In the genomic region with DNA sequence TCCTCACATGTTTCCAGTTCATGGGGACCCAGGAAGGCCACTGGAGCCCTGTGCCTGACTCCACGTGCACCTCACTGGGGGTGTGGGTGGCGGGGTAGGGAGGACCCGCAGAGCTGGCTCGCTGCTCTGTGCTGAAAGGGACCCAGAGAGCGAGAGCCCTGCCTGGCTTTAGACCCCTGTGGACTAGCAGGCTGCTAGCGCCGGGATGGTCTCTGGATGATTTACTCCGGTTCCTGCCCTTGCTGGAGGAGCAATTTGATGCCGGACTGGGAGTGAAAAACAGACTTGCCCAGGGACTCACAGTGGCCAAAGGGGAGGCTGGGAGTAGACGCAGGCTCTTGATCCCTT, we compare ENCODE assay signal across 25 cellular contexts. TPM values are rescaled to one million over a fixed set of nuclear protein-coding genes. Genes with fewer than 3 reads are reported as not detected.
DNase-seq lines count a peak whose midpoint lies in the region; ATAC-seq, FAIRE-seq and TF ChIP-seq lines count a peak whose summit lies in the region.
"Had no signal": no experiment of that assay in that cellular context is flagged by ENCODE, and none has a peak within 500 bp of the region (broad histone marks: within the 10 kb centered on the region; RNA-seq: fewer than 3 reads in every experiment).

No MANE protein-coding gene starts in this region.

- peaks cover 3% of the 10 kb centered on the region for H3K36me3 Mint-ChIP-seq in astrocyte (ENCODE audit: low read depth, unreplicated experiment)
- H3K36me3 Mint-ChIP-seq: CD4-positive, CD25-positive, alpha-beta regulatory T cell; stimulated activated effector memory CD8-positive, alpha-beta T cell treated with anti-CD3 and anti-CD28 coated beads, Interleukin-12 subunit alpha, Interleukin-12 subunit beta, amount 100 ng/mL, for 72 hours had no signal

- no peak for TF ChIP-seq CTCF in astrocyte (IDR thresholded peaks at IDR 0.05; ENCODE audit: insufficient read depth, low read depth, low read length)

- H3K4me1 ChIP-seq in astrocyte (ENCODE audit: insufficient read depth, low read length), result peaks cover 3% of the 10 kb centered on the region

- ATAC-seq in GM21526 (IDR thresholded peaks at IDR 0.05; ENCODE audit: low FRiP score, unreplicated experiment) (no peak), HG03139 (IDR thresholded peaks at IDR 0.05; ENCODE audit: unreplicated experiment) (no peak), GM21367 (IDR thresholded peaks at IDR 0.05; ENCODE audit: unreplicated experiment) (no peak)
- ATAC-seq: activated naive CD8-positive, alpha-beta T cell treated with anti-CD3 and anti-CD28 coated beads, Interleukin-2, amount 50 U/mL, for 24 hours; left colon; stimulated activated effector memory CD8-positive, alpha-beta T cell treated with anti-CD3 and anti-CD28 coated beads, Interleukin-12 subunit alpha, Interleukin-12 subunit beta, amount 100 ng/mL, for 72 hours had no signal

- H3K4me3 ChIP-seq in astrocyte (ENCODE audit: insufficient read depth, low read depth, low read length), result no peak overlapping the region

- no peak overlapping the region for H3K4me3 Mint-ChIP-seq in astrocyte (ENCODE audit: unreplicated experiment)
- H3K4me3 Mint-ChIP-seq: activated naive CD8-positive, alpha-beta T cell treated with anti-CD3 and anti-CD28 coated beads, Interleukin-2, amount 50 U/mL, for 24 hours; CD4-positive, CD25-positive, alpha-beta regulatory T cell; dendritic cell treated with granulocyte-macrophage colony-stimulating factor and Interleukin-4, amounts not matched to agents 40 ng/mL and 50 ng/mL, for 4 days; stimulated activated effector memory CD8-positive, alpha-beta T cell treated with anti-CD3 and anti-CD28 coated beads, Interleukin-12 subunit alpha, Interleukin-12 subunit beta, amount 100 ng/mL, for 72 hours; T-helper 2 cell treated with Interferon-gamma antibody and Interleukin-4, amounts not matched to agents 5 μg/mL and 100 μg/mL, for 36 hours had no signal

- DNase-seq in ELF-1 (ENCODE audit: low read depth, low spot score) (peak; percentile 42), NCI-H146 (lab: John Stamatoyannopoulos, UW) (peak; percentile 83), astrocyte (ENCODE audit: low read depth) (no peak), left kidney (ENCODE audit: low read depth, low spot score) (peak; percentile 94), cerebellar cortex (ENCODE audit: low spot score) (no peak)
- DNase-seq: activated CD4-positive, alpha-beta T cell treated with anti-CD3 and anti-CD28 coated beads, Interleukin-2, amount 50 U/mL, for 48 hours; activated effector memory CD4-positive, alpha-beta T cell treated with anti-CD3 and anti-CD28 coated beads, Interleukin-2, amount 50 U/mL, for 16 hours; activated naive CD8-positive, alpha-beta T cell treated with anti-CD3 and anti-CD28 coated beads, Interleukin-2, amount 50 U/mL, for 24 hours; CD4-positive, CD25-positive, alpha-beta regulatory T cell; DMS 273 treated with DMSO at 0.1 percent for 48 hours; HCEC 1CT; left colon; midbrain; NCI-H1436 treated with DMSO at 0.1 percent for 48 hours; NCI-H226; SK-N-SH; WERI-Rb-1 had no signal

- no peaks in the 10 kb centered on the region for H3K9me3 Mint-ChIP-seq in astrocyte (ENCODE audit: unreplicated experiment)
- H3K9me3 Mint-ChIP-seq: activated naive CD8-positive, alpha-beta T cell treated with anti-CD3 and anti-CD28 coated beads, Interleukin-2, amount 50 U/mL, for 24 hours; CD4-positive, CD25-positive, alpha-beta regulatory T cell; dendritic cell treated with granulocyte-macrophage colony-stimulating factor and Interleukin-4, amounts not matched to agents 40 ng/mL and 50 ng/mL, for 4 days; nephron; stimulated activated effector memory CD8-positive, alpha-beta T cell treated with anti-CD3 and anti-CD28 coated beads, Interleukin-12 subunit alpha, Interleukin-12 subunit beta, amount 100 ng/mL, for 72 hours; T-helper 2 cell treated with Interferon-gamma antibody and Interleukin-4, amounts not matched to agents 5 μg/mL and 100 μg/mL, for 36 hours had no signal

- no peaks in the 10 kb centered on the region for H3K79me2 ChIP-seq in astrocyte (ENCODE audit: insufficient read depth, low read length)

- no peaks in the 10 kb centered on the region for H3K4me1 Mint-ChIP-seq in astrocyte (ENCODE audit: low read depth, unreplicated experiment)
- H3K4me1 Mint-ChIP-seq: activated naive CD8-positive, alpha-beta T cell treated with anti-CD3 and anti-CD28 coated beads, Interleukin-2, amount 50 U/mL, for 24 hours; CD4-positive, CD25-positive, alpha-beta regulatory T cell; stimulated activated effector memory CD8-positive, alpha-beta T cell treated with anti-CD3 and anti-CD28 coated beads, Interleukin-12 subunit alpha, Interleukin-12 subunit beta, amount 100 ng/mL, for 72 hours had no signal

- H3K27ac Mint-ChIP-seq in astrocyte (ENCODE audit: unreplicated experiment), result no peak overlapping the region
- H3K27ac Mint-ChIP-seq: activated naive CD8-positive, alpha-beta T cell treated with anti-CD3 and anti-CD28 coated beads, Interleukin-2, amount 50 U/mL, for 24 hours; CD4-positive, CD25-positive, alpha-beta regulatory T cell; dendritic cell treated with granulocyte-macrophage colony-stimulating factor and Interleukin-4, amounts not matched to agents 40 ng/mL and 50 ng/mL, for 4 days; stimulated activated effector memory CD8-positive, alpha-beta T cell treated with anti-CD3 and anti-CD28 coated beads, Interleukin-12 subunit alpha, Interleukin-12 subunit beta, amount 100 ng/mL, for 72 hours; T-helper 2 cell treated with Interferon-gamma antibody and Interleukin-4, amounts not matched to agents 5 μg/mL and 100 μg/mL, for 36 hours had no signal

- H3K27me3 ChIP-seq in astrocyte (ENCODE audit: insufficient read depth, low read length), result no peaks in the 10 kb centered on the region

- H3K9me3 ChIP-seq in astrocyte (ENCODE audit: insufficient read depth, low read depth, low read length), result no peaks in the 10 kb centered on the region
- H3K9me3 ChIP-seq: SK-N-SH had no signal

- H3K9ac ChIP-seq in astrocyte (ENCODE audit: low read length), result no peak overlapping the region
- H3K9ac ChIP-seq: SK-N-SH had no signal

- peaks cover 8% of the 10 kb centered on the region for H3K27me3 Mint-ChIP-seq in astrocyte (ENCODE audit: low read depth, unreplicated experiment)
- H3K27me3 Mint-ChIP-seq: activated naive CD8-positive, alpha-beta T cell treated with anti-CD3 and anti-CD28 coated beads, Interleukin-2, amount 50 U/mL, for 24 hours; CD4-positive, CD25-positive, alpha-beta regulatory T cell had no signal

- H3K36me3 ChIP-seq in astrocyte (ENCODE audit: insufficient read depth, low read length), result no peaks in the 10 kb centered on the region
- H3K36me3 ChIP-seq: WERI-Rb-1 had no signal

- no peak overlapping the region for H3K27ac ChIP-seq in astrocyte (ENCODE audit: low read depth, low read length)
- H3K27ac ChIP-seq: WERI-Rb-1 had no signal

- no peaks in the 10 kb centered on the region for H4K20me1 ChIP-seq in astrocyte (ENCODE audit: insufficient read depth, low read length)

- FAIRE-seq in astrocyte (lab: Jason Lieb, UNC), result no peak

- H2AFZ ChIP-seq in astrocyte (ENCODE audit: low read depth, low read length), result no peak overlapping the region

- H3K4me2 ChIP-seq in astrocyte (ENCODE audit: low read length), result peak overlapping the region; percentile 37
- H3K4me2 ChIP-seq: SK-N-SH had no signal

RNA-seq across cellular contexts. Expression of a gene that starts 49.0 kb away (rescaled TPM):
- total RNA-seq in astrocyte, result 8.9 and 9.6 TPM in 2 replicates
- total RNA-seq: bronchial epithelial cell; CD4-positive, CD25-positive, alpha-beta regulatory T cell had no signal

Comparison
In these comparisons a context has a peak if more than half of its experiments do, and no peak if none do; other contexts are left out.
1. DNase-seq: peak in ELF-1 (single experiment), NCI-H146 (single experiment) and left kidney (single experiment); none in astrocyte (single experiment) and cerebellar cortex (single experiment).